In the genomic region with DNA sequence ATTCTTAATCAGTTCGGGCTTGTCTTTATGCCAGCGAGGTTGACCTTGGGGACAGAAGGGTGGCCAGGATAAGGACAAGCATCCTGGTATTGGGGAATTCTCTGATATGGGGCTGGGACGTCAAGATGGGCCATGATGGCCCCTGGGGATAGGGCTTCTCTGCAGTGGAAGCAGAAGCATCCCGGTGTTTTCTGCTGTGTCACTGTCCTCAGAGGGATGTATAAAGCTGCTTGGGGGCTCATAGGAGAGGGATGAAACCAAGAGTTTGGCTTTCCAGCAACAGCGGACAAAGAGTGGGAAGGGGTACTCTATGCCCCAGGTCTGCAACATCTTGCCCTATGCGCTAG, we compare ENCODE assay signal across 8 cellular contexts. TPM values are rescaled to one million over a fixed set of nuclear protein-coding genes. Genes with fewer than 3 reads are reported as not detected.
DNase-seq lines count a peak whose midpoint lies in the region; ATAC-seq and TF ChIP-seq lines count a peak whose summit lies in the region.

No MANE protein-coding gene starts in this region.

- peaks cover 24% of the 10 kb centered on the region for H3K4me1 Mint-ChIP-seq in glutamatergic neuron (ENCODE audit: low read depth, unreplicated experiment)
- H3K4me1 Mint-ChIP-seq in CD4-positive, alpha-beta T cell (ENCODE audit: low read depth) = peaks cover 36% of the 10 kb centered on the region

- H3K27me3 Mint-ChIP-seq in glutamatergic neuron (ENCODE audit: unreplicated experiment) = peaks cover 17% of the 10 kb centered on the region
- peaks cover 3% of the 10 kb centered on the region for H3K27me3 Mint-ChIP-seq in CD4-positive, alpha-beta T cell

- no peaks in the 10 kb centered on the region for H3K27me3 ChIP-seq in SU-DHL-6 (ENCODE audit: low read length)
- H3K27me3 ChIP-seq in CD4-positive, alpha-beta T cell (ENCODE audit: control insufficient read depth, insufficient read depth, low read length) = no peaks in the 10 kb centered on the region

- H3K36me3 Mint-ChIP-seq in glutamatergic neuron (ENCODE audit: unreplicated experiment) = peaks cover 5% of the 10 kb centered on the region
- no peaks in the 10 kb centered on the region for H3K36me3 Mint-ChIP-seq in CD4-positive, alpha-beta T cell (ENCODE audit: low read depth)

- no peaks in the 10 kb centered on the region for H3K9me2 ChIP-seq in SU-DHL-6 (replicated peaks; ENCODE audit: insufficient read depth, low read length)

- POLR2A ChIA-PET in CD4-positive, alpha-beta T cell (lab: Charles Lee) = no interaction called here

- ATAC-seq in CD4-positive, alpha-beta T cell (ENCODE audit: poor library complexity) = no peak
- ATAC-seq in activated CD4-positive, CD25-positive, alpha-beta regulatory T cell treated with anti-CD3 and anti-CD28 coated beads, Interleukin-2, amount 50 U/mL, for 24 hours = no peak

- TF ChIP-seq CTCF in SU-DHL-6 (IDR thresholded peaks at IDR 0.05; ENCODE audit: insufficient read depth, low read length, poor library complexity, severe bottlenecking) (no peak), glutamatergic neuron (IDR thresholded peaks at IDR 0.05; ENCODE audit: partially characterized antibody, unreplicated experiment) (no peak)
- TF ChIP-seq CTCF in CD4-positive, alpha-beta T cell (IDR thresholded peaks at IDR 0.05) = no peak

- intact Hi-C loops in CD4-positive, alpha-beta T cell (cut with DNase I, micrococcal nuclease) = loop anchor here (2.0 to 10.0 kb wide), 5 partner anchors 242 to 928 kb away; a partner anchor contains a TSS

- peak overlapping the region; percentile 57 for H3K27ac Mint-ChIP-seq in glutamatergic neuron (ENCODE audit: unreplicated experiment)
- no peak overlapping the region for H3K27ac Mint-ChIP-seq in CD4-positive, alpha-beta T cell

- peak overlapping the region; percentile 83 for H3K4me3 Mint-ChIP-seq in glutamatergic neuron (ENCODE audit: unreplicated experiment)
- no peak overlapping the region for H3K4me3 Mint-ChIP-seq in CD4-positive, alpha-beta T cell

- H3K36me3 ChIP-seq in SU-DHL-6 (ENCODE audit: low read length) = no peaks in the 10 kb centered on the region

- no peaks in the 10 kb centered on the region for H3F3A ChIP-seq in SU-DHL-6 (ENCODE audit: insufficient read depth)

- H3K4me2 ChIP-seq in SU-DHL-6 (ENCODE audit: low read depth, low read length, poor library complexity, severe bottlenecking) = peak overlapping the region; percentile 58

- H3K4me3 ChIP-seq in SU-DHL-6 (ENCODE audit: insufficient read depth, low read length, poor library complexity, severe bottlenecking) = peak overlapping the region; percentile 72
- H3K4me3 ChIP-seq in skeletal muscle cell (ENCODE audit: low read depth, low read length) = peak overlapping the region; percentile 89

- DNase-seq in DMS53 (lab: John Stamatoyannopoulos, UW) = peak; percentile 62
- DNase-seq in DMS53 treated with DMSO at 0.1 percent for 48 hours (lab: John Stamatoyannopoulos, UW; ENCODE audit: unreplicated experiment) = no peak
- DNase-seq in glutamatergic neuron = no peak
- no peak for DNase-seq in skeletal muscle cell (ENCODE audit: low read depth)
- DNase-seq in CD4-positive, alpha-beta T cell = no peak
- DNase-seq in stimulated activated naive CD4-positive, alpha-beta T cell treated with Interleukin-2 at 50 U/mL for 16 hours (lab: John Stamatoyannopoulos, UW) = no peak

- CTCF ChIA-PET in CD4-positive, alpha-beta T cell (lab: Charles Lee) = no interaction called here

- peak overlapping the region; percentile 85 for H2AFZ ChIP-seq in SU-DHL-6 (ENCODE audit: low read depth, low read length, severe bottlenecking)

- peaks cover 14% of the 10 kb centered on the region for H3K9me3 Mint-ChIP-seq in glutamatergic neuron (ENCODE audit: unreplicated experiment)
- H3K9me3 Mint-ChIP-seq in CD4-positive, alpha-beta T cell = no peaks in the 10 kb centered on the region

- peak overlapping the region; percentile 59; the same call in 1 of the 2 replicates for H3K9ac ChIP-seq in SU-DHL-6 (ENCODE audit: low read length)

- H3K27ac ChIP-seq in SU-DHL-6 (ENCODE audit: low read depth, low read length) = no peak overlapping the region
- no peak overlapping the region for H3K27ac ChIP-seq in CD4-positive, alpha-beta T cell (ENCODE audit: low read depth, low read length)

- H3K79me2 ChIP-seq in SU-DHL-6 (ENCODE audit: insufficient read depth, low read length) = no peaks in the 10 kb centered on the region

- no peaks in the 10 kb centered on the region for H4K20me1 ChIP-seq in SU-DHL-6 (ENCODE audit: low read depth, low read length)

- H3K9me3 ChIP-seq in SU-DHL-6 (ENCODE audit: insufficient read depth, low read length) = no peaks in the 10 kb centered on the region
- H3K9me3 ChIP-seq in CD4-positive, alpha-beta T cell (ENCODE audit: control insufficient read depth, low read length) = no peaks in the 10 kb centered on the region

RNA-seq across cellular contexts. Expression of a gene that starts 1.4 kb away (rescaled TPM):
- total RNA-seq in glutamatergic neuron (ENCODE audit: unreplicated experiment) = 108 TPM
- 1 to 10 TPM; 3.5 to 4.5 TPM for total RNA-seq in CD4-positive, alpha-beta T cell

Comparison
In these comparisons a context has a peak if more than half of its experiments do, and no peak if none do; other contexts are left out.
1. RNA of a gene that starts 1.4 kb away (total RNA-seq): 108 TPM in glutamatergic neuron (single experiment); 3.5 to 4.5 TPM in CD4-positive, alpha-beta T cell; every median in the first group is over 10 times any median in the second.